35 cellular contexts compared by ENCODE assay signal in genomic region chr10:71661942-71662341, GRCh38. TPM values are rescaled to one million over a fixed set of nuclear protein-coding genes. Genes with fewer than 3 reads are reported as not detected.
"Had no signal": no experiment of that assay in that cellular context is flagged by ENCODE, and none has a peak within 500 bp of the region (broad histone marks: within the 10 kb centered on the region; RNA-seq: fewer than 3 reads in every experiment).

No MANE protein-coding gene starts in this region.

- H3K4me3 ChIP-seq: adrenal gland had no signal

- H3K9me3 ChIP-seq: adrenal gland had no signal

- H3K27me3 Mint-ChIP-seq: activated B cell treated with CpG ODN at 0.5 μM for 24 hours had no signal

- H3K36me3 ChIP-seq: adrenal gland, brain microvascular endothelial cell had no signal

- H3K27me3 ChIP-seq: adrenal gland had no signal

- DNase-seq: activated B cell treated with CpG ODN at 0.5 μM for 24 hours; activated CD4-positive, alpha-beta memory T cell treated with anti-CD3 and anti-CD28 coated beads, Interleukin-2, amount 10 ng/mL, durations not matched to agents 7 days and 5 days; activated CD4-positive, alpha-beta T cell treated with anti-CD3 and anti-CD28 coated beads for 4 hours; activated CD4-positive, alpha-beta T cell treated with anti-CD3 and anti-CD28 coated beads, Interleukin-2, amount 50 U/mL, for 1 hour; activated CD4-positive, CD25-positive, alpha-beta regulatory T cell treated with anti-CD3 and anti-CD28 coated beads, Interleukin-2, amount 50 U/mL, for 72 hours; activated CD8-positive, alpha-beta memory T cell treated with anti-CD3 and anti-CD28 coated beads for 24 hours; activated CD8-positive, alpha-beta memory T cell treated with anti-CD3 and anti-CD28 coated beads, Interleukin-2, amount 10 ng/mL, durations not matched to agents 7 days and 5 days; activated effector memory CD4-positive, alpha-beta T cell treated with anti-CD3 and anti-CD28 coated beads, Interleukin-2, amount 50 U/mL, for 16 hours; activated naive CD4-positive, alpha-beta T cell; activated naive CD4-positive, alpha-beta T cell treated with anti-CD3 and anti-CD28 coated beads, Interleukin-2, amount 50 U/mL, for 16 hours; activated naive CD8-positive, alpha-beta T cell treated with anti-CD3 and anti-CD28 coated beads, Interleukin-2, amount 10 ng/mL, durations not matched to agents 7 days and 5 days; activated T-cell treated with anti-CD3 and anti-CD28 coated beads, Interleukin-2, amount 50 U/mL, for 1 hour; activated T-cell treated with anti-CD3 and anti-CD28 coated beads, Interleukin-2, amount 50 U/mL, for 72 hours; adrenal gland; brain microvascular endothelial cell; Karpas-422; KBM-7; NCI-H1048; NCI-H1436 treated with DMSO at 0.1 percent for 48 hours; NCI-H1694 treated with DMSO at 0.1 percent for 48 hours; NCI-H2029; NCI-H345; NCI-H524 treated with DMSO at 0.1 percent for 48 hours; RPMI8226; SIG-M5; SW 1271; T-helper 1 cell; T-helper 2 cell; T-helper 9 cell had no signal

- H3K4me1 Mint-ChIP-seq: activated CD4-positive, alpha-beta memory T cell treated with anti-CD3 and anti-CD28 coated beads, Interleukin-2, amount 10 ng/mL, durations not matched to agents 7 days and 5 days; activated CD8-positive, alpha-beta memory T cell treated with anti-CD3 and anti-CD28 coated beads, Interleukin-2, amount 10 ng/mL, durations not matched to agents 7 days and 5 days; activated T-helper 17 cell treated with anti-CD3 and anti-CD28 coated beads, Interleukin-2, amount 50 U/mL, for 72 hours had no signal

- H3K9me3 Mint-ChIP-seq: activated CD4-positive, alpha-beta memory T cell treated with anti-CD3 and anti-CD28 coated beads, Interleukin-2, amount 10 ng/mL, durations not matched to agents 7 days and 5 days; activated naive CD8-positive, alpha-beta T cell treated with anti-CD3 and anti-CD28 coated beads, Interleukin-2, amount 10 ng/mL, durations not matched to agents 7 days and 5 days; activated T-cell treated with anti-CD3 and anti-CD28 coated beads, Interleukin-2, amount 50 U/mL, for 72 hours; activated T-helper 17 cell treated with anti-CD3 and anti-CD28 coated beads, Interleukin-2, amount 50 U/mL, for 72 hours; central memory CD8-positive, alpha-beta T cell had no signal

- H3K4me3 Mint-ChIP-seq: activated B cell treated with CpG ODN at 0.5 μM for 24 hours; activated CD4-positive, alpha-beta memory T cell treated with anti-CD3 and anti-CD28 coated beads, Interleukin-2, amount 10 ng/mL, durations not matched to agents 7 days and 5 days; activated CD8-positive, alpha-beta memory T cell treated with anti-CD3 and anti-CD28 coated beads, Interleukin-2, amount 10 ng/mL, durations not matched to agents 7 days and 5 days; activated naive CD8-positive, alpha-beta T cell treated with anti-CD3 and anti-CD28 coated beads, Interleukin-2, amount 10 ng/mL, durations not matched to agents 7 days and 5 days; activated T-cell treated with anti-CD3 and anti-CD28 coated beads, Interleukin-2, amount 50 U/mL, for 72 hours; activated T-helper 17 cell treated with anti-CD3 and anti-CD28 coated beads, Interleukin-2, amount 50 U/mL, for 72 hours; central memory CD8-positive, alpha-beta T cell had no signal

- H3K4me1 ChIP-seq: adrenal gland had no signal

- H3K36me3 Mint-ChIP-seq: activated CD8-positive, alpha-beta memory T cell treated with anti-CD3 and anti-CD28 coated beads, Interleukin-2, amount 10 ng/mL, durations not matched to agents 7 days and 5 days had no signal

- H3K27ac ChIP-seq: adrenal gland, brain microvascular endothelial cell, VCaP had no signal

- H3K27ac Mint-ChIP-seq: activated B cell treated with CpG ODN at 0.5 μM for 24 hours; activated CD4-positive, alpha-beta memory T cell treated with anti-CD3 and anti-CD28 coated beads, Interleukin-2, amount 10 ng/mL, durations not matched to agents 7 days and 5 days; activated CD8-positive, alpha-beta memory T cell treated with anti-CD3 and anti-CD28 coated beads, Interleukin-2, amount 10 ng/mL, durations not matched to agents 7 days and 5 days; activated naive CD8-positive, alpha-beta T cell treated with anti-CD3 and anti-CD28 coated beads, Interleukin-2, amount 10 ng/mL, durations not matched to agents 7 days and 5 days; activated T-cell treated with anti-CD3 and anti-CD28 coated beads, Interleukin-2, amount 50 U/mL, for 72 hours; activated T-helper 17 cell treated with anti-CD3 and anti-CD28 coated beads, Interleukin-2, amount 50 U/mL, for 72 hours had no signal

- ATAC-seq: activated CD8-positive, alpha-beta memory T cell treated with anti-CD3 and anti-CD28 coated beads, Interleukin-2, amount 10 ng/mL, durations not matched to agents 7 days and 5 days; activated T-cell treated with anti-CD3 and anti-CD28 coated beads, Interleukin-2, amount 50 U/mL, for 72 hours; activated T-helper 17 cell treated with anti-CD3 and anti-CD28 coated beads, Interleukin-2, amount 50 U/mL, for 72 hours; Panc1 had no signal

RNA-seq across cellular contexts. Expression of gene C10orf105, which starts 57.6 kb away (rescaled TPM):
- total RNA-seq: activated B cell treated with CpG ODN at 0.5 μM for 24 hours, MCF 10A, NCI-H460 had no signal
